In the genomic region with DNA sequence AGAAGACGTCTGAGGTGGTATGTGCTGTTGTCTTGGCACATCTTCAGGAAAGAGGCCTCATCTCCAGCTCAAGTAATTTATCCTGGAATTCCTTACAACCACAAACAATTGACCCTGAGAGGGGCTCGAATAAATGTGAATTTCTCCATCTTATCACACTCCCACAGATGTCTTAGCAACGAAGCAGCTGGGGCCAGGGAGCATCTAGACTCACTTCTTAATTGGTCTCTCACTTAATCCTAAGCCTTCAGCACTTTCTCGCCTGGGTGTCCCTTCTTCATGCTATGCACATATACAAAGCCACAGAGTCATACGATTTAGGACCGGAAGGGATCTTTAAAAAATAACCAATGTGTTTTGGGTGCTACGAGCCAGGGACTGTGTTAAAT, we compare ENCODE assay signal across 2 cellular contexts.
A peak's percentile ranks its signal among the peaks of the same experiment; 100 is the strongest.
TF ChIP-seq lines count a peak whose summit lies in the region.

No MANE protein-coding gene starts in this region.

TF ChIP-seq in K562, 482 proteins besides CTCF, POLR2A, EP300 and RAD21 (continues in another document):
- no peak for TF ChIP-seq CEBPB (tag; IDR thresholded peaks at IDR 0.05)
- no peak for TF ChIP-seq XRCC5 (IDR thresholded peaks at IDR 0.05; ENCODE audit: low read depth, low read length)
- no peak for TF ChIP-seq NCOA4 (IDR thresholded peaks at IDR 0.05; ENCODE audit: partially characterized antibody)
- TF ChIP-seq NFIC (IDR thresholded peaks at IDR 0.05), result peak; percentile 46; the same call in 1 of the 2 replicates
- no peak for TF ChIP-seq ZBTB17 (CRISPR knock-in tag; IDR thresholded peaks at IDR 0.05)
- no peak for TF ChIP-seq ZNF511 (CRISPR knock-in tag; IDR thresholded peaks at IDR 0.05)
- TF ChIP-seq TCF3 (CRISPR knock-in tag; IDR thresholded peaks at IDR 0.05), result peak; percentile 76
- no peak for TF ChIP-seq ZNF316 (IDR thresholded peaks at IDR 0.05)
- 0 out of 2 replicates have a peak, but pooled peaks have one; percentile 9 for TF ChIP-seq TRIM28 (IDR thresholded peaks at IDR 0.05)
- TF ChIP-seq NCOA6 (IDR thresholded peaks at IDR 0.05), result no peak
- TF ChIP-seq ETV5 (CRISPR knock-in tag; IDR thresholded peaks at IDR 0.05; ENCODE audit: low read depth), result no peak
- TF ChIP-seq SNAPC5 (CRISPR knock-in tag; IDR thresholded peaks at IDR 0.05), result no peak
- no peak for TF ChIP-seq EZH2 (IDR thresholded peaks at IDR 0.05; ENCODE audit: borderline replicate concordance, low read depth, low read length)
- TF ChIP-seq ADNP (tag; IDR thresholded peaks at IDR 0.05), result no peak
- TF ChIP-seq, protein P1, sequence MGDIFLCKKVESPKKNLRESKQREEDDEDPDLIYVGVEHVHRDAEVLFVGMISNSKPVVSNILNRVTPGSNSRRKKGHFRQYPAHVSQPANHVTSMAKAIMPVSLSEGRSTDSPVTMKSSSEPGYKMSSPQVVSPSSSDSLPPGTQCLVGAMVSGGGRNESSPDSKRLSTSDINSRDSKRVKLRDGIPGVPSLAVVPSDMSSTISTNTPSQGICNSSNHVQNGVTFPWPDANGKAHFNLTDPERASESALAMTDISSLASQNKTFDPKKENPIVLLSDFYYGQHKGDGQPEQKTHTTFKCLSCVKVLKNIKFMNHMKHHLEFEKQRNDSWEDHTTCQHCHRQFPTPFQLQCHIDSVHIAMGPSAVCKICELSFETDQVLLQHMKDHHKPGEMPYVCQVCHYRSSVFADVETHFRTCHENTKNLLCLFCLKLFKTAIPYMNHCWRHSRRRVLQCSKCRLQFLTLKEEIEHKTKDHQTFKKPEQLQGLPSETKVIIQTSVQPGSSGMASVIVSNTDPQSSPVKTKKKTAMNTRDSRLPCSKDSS (IDR thresholded peaks at IDR 0.05; ENCODE audit: low read depth, partially characterized antibody), result no peak
- peak; percentile 88 for TF ChIP-seq CBFA2T3 (IDR thresholded peaks at IDR 0.05)
- TF ChIP-seq TRIM24 (IDR thresholded peaks at IDR 0.05), result 0 out of 4 replicates have a peak, but pooled peaks have one; percentile 14 to 42
- peak; percentile 74 for TF ChIP-seq CBFA2T2 (conservative IDR thresholded peaks at IDR 0.05)
- no peak for TF ChIP-seq ASH1L (IDR thresholded peaks at IDR 0.05; ENCODE audit: borderline replicate concordance, low read depth, partially characterized antibody)
- TF ChIP-seq ZBED1 (IDR thresholded peaks at IDR 0.05), result no peak
- TF ChIP-seq FOXP4 (CRISPR knock-in tag; IDR thresholded peaks at IDR 0.05; ENCODE audit: borderline replicate concordance), result no peak
- TF ChIP-seq ZNF830 (CRISPR knock-in tag; IDR thresholded peaks at IDR 0.05), result no peak
- peak; percentile 61 for TF ChIP-seq NCOR1 (IDR thresholded peaks at IDR 0.05)
- TF ChIP-seq ZNF217 (CRISPR knock-in tag; IDR thresholded peaks at IDR 0.05), result no peak
- no peak for TF ChIP-seq SREBF1 (IDR thresholded peaks at IDR 0.05; ENCODE audit: borderline replicate concordance, low read depth, low read length)
- TF ChIP-seq EWSR1 (IDR thresholded peaks at IDR 0.05; ENCODE audit: borderline replicate concordance, low read depth, partially characterized antibody), result no peak
- peak; percentile 72 for TF ChIP-seq ARID1B (IDR thresholded peaks at IDR 0.05)
- TF ChIP-seq ZFP30 (CRISPR knock-in tag; IDR thresholded peaks at IDR 0.05; ENCODE audit: borderline replicate concordance), result no peak
- no peak for TF ChIP-seq MAFF (IDR thresholded peaks at IDR 0.05; ENCODE audit: low read length)
- peak; percentile 22; the same call in 1 of the 2 replicates for TF ChIP-seq STAT5A (IDR thresholded peaks at IDR 0.05; ENCODE audit: borderline replicate concordance, low read length)
- TF ChIP-seq TAL1 (IDR thresholded peaks at IDR 0.05), result peak; percentile 62; the same call in 1 of the 2 replicates
- peak; percentile 18; the same call in 1 of the 2 replicates for TF ChIP-seq RFX1 (IDR thresholded peaks at IDR 0.05)
- 0 out of 2 replicates have a peak, but pooled peaks have one; percentile 26 for TF ChIP-seq GATA2 (CRISPR knock-in tag; IDR thresholded peaks at IDR 0.05)
- no peak for TF ChIP-seq CTCFL (IDR thresholded peaks at IDR 0.05; ENCODE audit: borderline replicate concordance, insufficient read depth, low read depth, low read length, poor library complexity, severe bottlenecking)

TF ChIP-seq in liver, 16 proteins besides CTCF, POLR2A, EP300 and RAD21:
- TF ChIP-seq SP1 (IDR thresholded peaks at IDR 0.05) (no peak), NR2F2 (IDR thresholded peaks at IDR 0.05) (no peak), HNF4A (conservative IDR thresholded peaks at IDR 0.05) (no peak), JUND (IDR thresholded peaks at IDR 0.05) (no peak), REST (IDR thresholded peaks at IDR 0.05) (no peak), GABPA (IDR thresholded peaks at IDR 0.05 in 1 of 2, conservative IDR thresholded peaks at IDR 0.05 in 1 of 2) (no peak), HNF4G (IDR thresholded peaks at IDR 0.05) (no peak), FOXA1 (IDR thresholded peaks at IDR 0.05) (no peak), YY1 (IDR thresholded peaks at IDR 0.05) (no peak), RXRA (IDR thresholded peaks at IDR 0.05) (no peak), FOXA2 (IDR thresholded peaks at IDR 0.05) (no peak), EGR1 (IDR thresholded peaks at IDR 0.05; ENCODE audit: low read depth in 2 of 2) (no peak), TAF1 (conservative IDR thresholded peaks at IDR 0.05) (no peak)
- TF ChIP-seq, protein P2, sequence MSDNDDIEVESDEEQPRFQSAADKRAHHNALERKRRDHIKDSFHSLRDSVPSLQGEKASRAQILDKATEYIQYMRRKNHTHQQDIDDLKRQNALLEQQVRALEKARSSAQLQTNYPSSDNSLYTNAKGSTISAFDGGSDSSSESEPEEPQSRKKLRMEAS (IDR thresholded peaks at IDR 0.05), result no peak
- TF ChIP-seq, protein P3, sequence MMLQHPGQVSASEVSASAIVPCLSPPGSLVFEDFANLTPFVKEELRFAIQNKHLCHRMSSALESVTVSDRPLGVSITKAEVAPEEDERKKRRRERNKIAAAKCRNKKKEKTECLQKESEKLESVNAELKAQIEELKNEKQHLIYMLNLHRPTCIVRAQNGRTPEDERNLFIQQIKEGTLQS (IDR thresholded peaks at IDR 0.05), result no peak
- TF ChIP-seq, protein P4, sequence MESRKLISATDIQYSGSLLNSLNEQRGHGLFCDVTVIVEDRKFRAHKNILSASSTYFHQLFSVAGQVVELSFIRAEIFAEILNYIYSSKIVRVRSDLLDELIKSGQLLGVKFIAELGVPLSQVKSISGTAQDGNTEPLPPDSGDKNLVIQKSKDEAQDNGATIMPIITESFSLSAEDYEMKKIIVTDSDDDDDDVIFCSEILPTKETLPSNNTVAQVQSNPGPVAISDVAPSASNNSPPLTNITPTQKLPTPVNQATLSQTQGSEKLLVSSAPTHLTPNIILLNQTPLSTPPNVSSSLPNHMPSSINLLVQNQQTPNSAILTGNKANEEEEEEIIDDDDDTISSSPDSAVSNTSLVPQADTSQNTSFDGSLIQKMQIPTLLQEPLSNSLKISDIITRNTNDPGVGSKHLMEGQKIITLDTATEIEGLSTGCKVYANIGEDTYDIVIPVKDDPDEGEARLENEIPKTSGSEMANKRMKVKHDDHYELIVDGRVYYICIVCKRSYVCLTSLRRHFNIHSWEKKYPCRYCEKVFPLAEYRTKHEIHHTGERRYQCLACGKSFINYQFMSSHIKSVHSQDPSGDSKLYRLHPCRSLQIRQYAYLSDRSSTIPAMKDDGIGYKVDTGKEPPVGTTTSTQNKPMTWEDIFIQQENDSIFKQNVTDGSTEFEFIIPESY (IDR thresholded peaks at IDR 0.05), result no peak
TF ChIP-seq in liver: peak in this region for 0.
